25 cellular contexts compared by ENCODE assay signal in the genomic region with DNA sequence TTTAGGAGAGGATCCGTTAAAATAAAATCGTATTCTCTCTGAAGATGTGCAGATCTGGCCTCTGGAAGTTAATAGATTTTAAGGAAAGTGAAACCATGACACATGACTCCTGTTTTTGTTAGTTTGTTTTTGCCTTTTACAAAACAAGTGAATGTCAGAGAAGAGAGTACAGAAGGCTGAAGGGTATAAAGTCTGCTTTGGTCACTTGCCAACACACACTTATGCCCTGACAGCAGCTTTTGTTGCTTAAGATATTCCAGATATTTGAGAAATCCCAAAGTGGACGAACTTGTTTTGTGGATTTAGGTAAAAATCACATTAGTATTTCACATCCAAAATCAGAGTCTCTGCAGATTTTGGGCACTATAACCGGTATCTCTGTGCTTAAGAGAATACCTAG.
DNase-seq lines count a peak whose midpoint lies in the region; ATAC-seq and TF ChIP-seq lines count a peak whose summit lies in the region.
"Had no signal": no experiment of that assay in that cellular context is flagged by ENCODE, and none has a peak within 500 bp of the region (broad histone marks: within the 10 kb centered on the region; RNA-seq: fewer than 3 reads in every experiment).

No MANE protein-coding gene starts in this region.

- TF ChIP-seq POLR2A in breast epithelium (IDR thresholded peaks at IDR 0.05) (no peak), vagina (IDR thresholded peaks at IDR 0.05) (no peak)

- 15% methylated on average over 4 of the region's 4 CpGs for WGBS in mammary epithelial cell (ENCODE audit: low coverage, missing lambda C conversion rate)
- WGBS in mesenchymal stem cell, result 89% methylated on average over 3 of the region's 4 CpGs

- H2BK120ac ChIP-seq in mesenchymal stem cell (ENCODE audit: low read depth, low read length), result no peak overlapping the region

- no peaks in the 10 kb centered on the region for H3K27me3 Mint-ChIP-seq in MCF 10A (ENCODE audit: insufficient read depth, unreplicated experiment)
- peaks cover 18 to 25% of the 10 kb centered on the region in 2 donors for H3K27me3 Mint-ChIP-seq in effector memory CD8-positive, alpha-beta T cell
- H3K27me3 Mint-ChIP-seq in nephron progenitor cell (ENCODE audit: low read depth, poor library complexity), result peaks cover 4% of the 10 kb centered on the region
- H3K27me3 Mint-ChIP-seq: activated CD4-positive, alpha-beta T cell treated with anti-CD3 and anti-CD28 coated beads for 36 hours; activated naive CD8-positive, alpha-beta T cell; B cell had no signal

- intact Hi-C loops in MCF 10A (cut with micrococcal nuclease) (no loop called here), breast epithelium (cut with DNase I; ENCODE audit: low total_unique reads) (no loop called here), mammary epithelial cell (cut with micrococcal nuclease) (no loop called here), vagina (cut with DNase I) (no loop called here)

- no peak overlapping the region for H3K27ac ChIP-seq in breast epithelium
- H3K27ac ChIP-seq in mammary epithelial cell (ENCODE audit: insufficient read depth, low read depth, low read length), result no peak overlapping the region
- H3K27ac ChIP-seq in mesenchymal stem cell (ENCODE audit: low read length, poor library complexity, severe bottlenecking), result no peak overlapping the region
- H3K27ac ChIP-seq in vagina, result peak overlapping the region; percentile 7
- H3K27ac ChIP-seq: ascending aorta, lower lobe of right lung, sigmoid colon, thoracic aorta had no signal

- H2AFZ ChIP-seq in mammary epithelial cell (ENCODE audit: low read depth, low read length) (no peak overlapping the region), mesenchymal stem cell (ENCODE audit: low read depth, low read length) (no peak overlapping the region)

- H3K9ac ChIP-seq in mammary epithelial cell (ENCODE audit: insufficient read depth, low read length) (no peak overlapping the region), mesenchymal stem cell (ENCODE audit: low read length) (peak overlapping the region; percentile 0)

- H3K18ac ChIP-seq in mesenchymal stem cell (ENCODE audit: low read depth in 1 of 2, low read length in 2 of 2), result no peak overlapping the region

- H3K23ac ChIP-seq in mesenchymal stem cell (ENCODE audit: low read length in 2 of 2), result no peak overlapping the region

- H3K4me3 ChIP-seq in breast epithelium (no peak overlapping the region), mammary epithelial cell (replicated peaks in 1 of 3; ENCODE audit: insufficient read depth in 1 of 3, low read depth in 2 of 3, low read length in 3 of 3) (no peak overlapping the region), mesenchymal stem cell (ENCODE audit: insufficient read depth in 1 of 2, low read depth in 1 of 2, low read length in 2 of 2) (peak overlapping the region in 1 of 2 experiments; percentile 52), vagina (no peak overlapping the region)
- H3K4me3 ChIP-seq: ascending aorta, lower lobe of right lung, sigmoid colon, thoracic aorta had no signal

- BruUV-seq in MCF 10A (replicated peaks; lab: Mats Ljungman, UMichigan) (no TSS peak), mammary epithelial cell (replicated peaks; lab: Mats Ljungman, UMichigan) (no TSS peak)

- in situ Hi-C loops in mammary epithelial cell (cut with MboI; ENCODE audit: low sequenced_read_pairs in 2 of 2), result no loop called here

- no peak overlapping the region for H2BK12ac ChIP-seq in mesenchymal stem cell (ENCODE audit: low read length in 2 of 2)

- H3K4me3 Mint-ChIP-seq in MCF 10A (ENCODE audit: unreplicated experiment) (no peak overlapping the region), nephron progenitor cell (no peak overlapping the region)
- no peak overlapping the region for H3K4me3 Mint-ChIP-seq in effector memory CD8-positive, alpha-beta T cell
- H3K4me3 Mint-ChIP-seq: activated CD4-positive, alpha-beta T cell treated with anti-CD3 and anti-CD28 coated beads for 36 hours; activated naive CD8-positive, alpha-beta T cell; B cell; CD8-positive, alpha-beta T cell; neural crest cell had no signal

- no peaks in the 10 kb centered on the region for H3K79me1 ChIP-seq in mesenchymal stem cell (replicated peaks; ENCODE audit: low read length, poor library complexity, severe bottlenecking)

- CTCF ChIA-PET in MCF 10A (lab: Yijun Ruan, JAX), result interaction anchor here (0.6 to 1.1 kb wide), 3 partner anchors 40 to 696 kb away, joined by 3 read pairs; no protein-coding TSS in a partner anchor
- CTCF ChIA-PET in mammary epithelial cell (lab: Charles Lee; ENCODE audit: low non-redundant PET), result no interaction called here

- H3K36me3 ChIP-seq in breast epithelium, result no peaks in the 10 kb centered on the region
- H3K36me3 ChIP-seq in mammary epithelial cell (ENCODE audit: insufficient read depth, low read length), result no peaks in the 10 kb centered on the region
- H3K36me3 ChIP-seq in mesenchymal stem cell (ENCODE audit: control insufficient read depth in 1 of 2, insufficient read depth in 2 of 2, low read depth in 1 of 2, low read length in 2 of 2), result no peaks in the 10 kb centered on the region
- no peaks in the 10 kb centered on the region for H3K36me3 ChIP-seq in vagina
- H3K36me3 ChIP-seq: ascending aorta, lower lobe of right lung, sigmoid colon, thoracic aorta had no signal

- H4K91ac ChIP-seq in mesenchymal stem cell (ENCODE audit: low read length), result no peak overlapping the region

- no peak overlapping the region for H3K27ac Mint-ChIP-seq in MCF 10A (ENCODE audit: low read depth, unreplicated experiment)
- no peak overlapping the region for H3K27ac Mint-ChIP-seq in effector memory CD8-positive, alpha-beta T cell
- H3K27ac Mint-ChIP-seq in nephron progenitor cell, result no peak overlapping the region
- H3K27ac Mint-ChIP-seq: activated CD4-positive, alpha-beta T cell treated with anti-CD3 and anti-CD28 coated beads for 36 hours; activated naive CD8-positive, alpha-beta T cell; B cell; CD8-positive, alpha-beta T cell had no signal

- H4K20me1 ChIP-seq in mammary epithelial cell (ENCODE audit: insufficient read depth, low read length), result no peaks in the 10 kb centered on the region

- dilution Hi-C loops in mammary epithelial cell (cut with HindIII; ENCODE audit: low sequenced_read_pairs), result no loop called here

- no peak overlapping the region for H2BK5ac ChIP-seq in mesenchymal stem cell (ENCODE audit: low read depth, low read length, poor library complexity, severe bottlenecking)

- DNase-seq in MCF 10A (ENCODE audit: unreplicated experiment) (peak; percentile 12), breast epithelium (ENCODE audit: low spot score in 2 of 2) (no peak), mammary epithelial cell (peak; percentile 8), mesenchymal stem cell (no peak), vagina (ENCODE audit: extremely low spot score in 2 of 2) (no peak), nephron progenitor cell (no peak)
- DNase-seq in effector memory CD8-positive, alpha-beta T cell, result no peak
- no peak for DNase-seq in stimulated activated CD4-positive, alpha-beta T cell treated with anti-CD3 and anti-CD28 coated beads, Interleukin-2, amount 100 ng/mL, for 24 hours
- DNase-seq: activated CD4-positive, alpha-beta T cell treated with anti-CD3 and anti-CD28 coated beads for 36 hours; activated effector memory CD4-positive, alpha-beta T cell treated with Interleukin-2 at 50 U/mL for 16 hours; CD8-positive, alpha-beta T cell; glutamatergic neuron; lower lobe of right lung; NCI-H1048; NCI-H187; NCI-H2227 treated with DMSO at 0.1 percent for 48 hours; Right ventricle myocardium superior; sigmoid colon; stimulated activated CD4-positive, alpha-beta T cell treated with anti-CD3 and anti-CD28 coated beads, Interleukin-15, amount 100 ng/mL, for 24 hours; stimulated activated naive CD4-positive, alpha-beta T cell treated with Interleukin-2 at 50 U/mL for 16 hours had no signal

- H3K79me2 ChIP-seq in mammary epithelial cell (ENCODE audit: insufficient read depth, low read length), result no peaks in the 10 kb centered on the region

- H3K27me3 ChIP-seq in breast epithelium (no peaks in the 10 kb centered on the region), mammary epithelial cell (ENCODE audit: insufficient read depth, low read length) (no peaks in the 10 kb centered on the region), mesenchymal stem cell (ENCODE audit: control insufficient read depth in 1 of 2, insufficient read depth in 1 of 2, low read length in 2 of 2) (no peaks in the 10 kb centered on the region), vagina (no peaks in the 10 kb centered on the region)
- H3K27me3 ChIP-seq: ascending aorta, sigmoid colon had no signal

- H2BK15ac ChIP-seq in mesenchymal stem cell (ENCODE audit: low read depth, poor library complexity, severe bottlenecking), result no peak overlapping the region

- H4K8ac ChIP-seq in mesenchymal stem cell (ENCODE audit: low read length), result no peak overlapping the region

- H3K36me3 Mint-ChIP-seq in MCF 10A (ENCODE audit: insufficient read depth, unreplicated experiment) (no peaks in the 10 kb centered on the region), nephron progenitor cell (ENCODE audit: low read depth) (no peaks in the 10 kb centered on the region)
- no peaks in the 10 kb centered on the region for H3K36me3 Mint-ChIP-seq in effector memory CD8-positive, alpha-beta T cell (ENCODE audit: insufficient read depth)
- H3K36me3 Mint-ChIP-seq: activated naive CD8-positive, alpha-beta T cell; CD8-positive, alpha-beta T cell had no signal

- H3K4me1 ChIP-seq in breast epithelium (peaks cover 0 to 5% of the 10 kb centered on the region in 2 donors), mammary epithelial cell (ENCODE audit: insufficient read depth, low read length) (no peaks in the 10 kb centered on the region), mesenchymal stem cell (ENCODE audit: control insufficient read depth, insufficient read depth, low read depth, low read length) (no peaks in the 10 kb centered on the region), vagina (peaks cover 29% of the 10 kb centered on the region)
- H3K4me1 ChIP-seq: ascending aorta had no signal

- no peak overlapping the region for H2AK5ac ChIP-seq in mesenchymal stem cell (ENCODE audit: low read length, severe bottlenecking)

- H3K4me2 ChIP-seq in mammary epithelial cell (ENCODE audit: insufficient read depth, low read depth, low read length), result no peak overlapping the region
- H3K4me2 ChIP-seq in mesenchymal stem cell (ENCODE audit: low read length, poor library complexity, severe bottlenecking), result no peak overlapping the region

- H3K4me1 Mint-ChIP-seq in MCF 10A (ENCODE audit: insufficient read depth, unreplicated experiment) (no peaks in the 10 kb centered on the region), nephron progenitor cell (peaks cover 12% of the 10 kb centered on the region)
- no peaks in the 10 kb centered on the region for H3K4me1 Mint-ChIP-seq in effector memory CD8-positive, alpha-beta T cell (ENCODE audit: low read depth in 2 of 2)
- H3K4me1 Mint-ChIP-seq: B cell, neural crest cell had no signal

- ATAC-seq in effector memory CD8-positive, alpha-beta T cell (replicated peaks), result no peak
- ATAC-seq: activated CD4-positive, alpha-beta T cell treated with anti-CD3 and anti-CD28 coated beads for 36 hours; CD8-positive, alpha-beta T cell had no signal

- no peak for TF ChIP-seq CTCF in MCF 10A (IDR thresholded peaks at IDR 0.05; ENCODE audit: unreplicated experiment)
- TF ChIP-seq CTCF in breast epithelium (IDR thresholded peaks at IDR 0.05), result no peak
- TF ChIP-seq CTCF in mammary epithelial cell (conservative IDR thresholded peaks at IDR 0.05 in 1 of 2, IDR thresholded peaks at IDR 0.05 in 1 of 2; ENCODE audit: extremely low read depth in 1 of 2, insufficient read depth in 1 of 2, low read depth in 1 of 2, low read length in 2 of 2), result no peak
- no peak for TF ChIP-seq CTCF in vagina (IDR thresholded peaks at IDR 0.05)
- TF ChIP-seq CTCF in nephron progenitor cell (IDR thresholded peaks at IDR 0.05), result no peak

- H3K9me3 Mint-ChIP-seq in MCF 10A (ENCODE audit: unreplicated experiment), result no peaks in the 10 kb centered on the region
- H3K9me3 Mint-ChIP-seq in effector memory CD8-positive, alpha-beta T cell, result no peaks in the 10 kb centered on the region
- H3K9me3 Mint-ChIP-seq in nephron progenitor cell, result peaks cover 6% of the 10 kb centered on the region
- H3K9me3 Mint-ChIP-seq: CD8-positive, alpha-beta T cell; neural crest cell had no signal

- POLR2A ChIA-PET in MCF 10A (lab: Yijun Ruan, JAX), result no interaction called here

- H3K14ac ChIP-seq in mesenchymal stem cell (ENCODE audit: low read length in 2 of 2), result no peak overlapping the region

- H3K9me3 ChIP-seq in breast epithelium (no peaks in the 10 kb centered on the region), mammary epithelial cell (replicated peaks; ENCODE audit: insufficient read depth, low read length) (no peaks in the 10 kb centered on the region), mesenchymal stem cell (ENCODE audit: control insufficient read depth, low read length) (no peaks in the 10 kb centered on the region), vagina (no peaks in the 10 kb centered on the region)
- H3K9me3 ChIP-seq: ascending aorta, lower lobe of right lung, sigmoid colon, thoracic aorta had no signal

- no peak overlapping the region for H3K4ac ChIP-seq in mesenchymal stem cell (ENCODE audit: low read depth in 1 of 2, low read length in 2 of 2)

Comparison
In these comparisons a context has a peak if more than half of its experiments do, and no peak if none do; other contexts are left out.
1. DNase-seq: peak in MCF 10A (single experiment) and mammary epithelial cell (single experiment); none in breast epithelium (0 of 2), mesenchymal stem cell (single experiment), vagina (0 of 2), effector memory CD8-positive, alpha-beta T cell (0 of 3), stimulated activated CD4-positive, alpha-beta T cell treated with anti-CD3 and anti-CD28 coated beads, Interleukin-2, amount 100 ng/mL, for 24 hours (0 of 2) and nephron progenitor cell (single experiment).